Comparison of ENCODE assay signal across 10 cellular contexts in genomic region chr1:231691618-231692259, GRCh38.
A peak's percentile ranks its signal among the peaks of the same experiment; 100 is the strongest.
DNase-seq lines count a peak whose midpoint lies in the region; ATAC-seq, FAIRE-seq and TF ChIP-seq lines count a peak whose summit lies in the region.
"Had no signal": no experiment of that assay in that cellular context is flagged by ENCODE, and none has a peak within 500 bp of the region (broad histone marks: within the 10 kb centered on the region; RNA-seq: fewer than 3 reads in every experiment).

No MANE protein-coding gene starts in this region.

- TF ChIP-seq CTCF in brain (conservative IDR thresholded peaks at IDR 0.05) (peak; percentile 27 to 70), vagina (IDR thresholded peaks at IDR 0.05) (peak in 2 of 3 experiments; percentile 22 to 27), natural killer cell (IDR thresholded peaks at IDR 0.05) (no peak)

- H3K36me3 ChIP-seq in vagina: no peaks in the 10 kb centered on the region

- H3K36me3 Mint-ChIP-seq in brain (peaks cover 4% of the 10 kb centered on the region), natural killer cell (no peaks in the 10 kb centered on the region)

- H3K4me3 Mint-ChIP-seq in brain (no peak overlapping the region), natural killer cell (no peak overlapping the region)
- H3K4me3 Mint-ChIP-seq: T-helper 2 cell treated with Interferon-gamma antibody and Interleukin-4, amounts not matched to agents 5 μg/mL and 100 μg/mL, for 36 hours had no signal

- H3K4me1 Mint-ChIP-seq in brain (peaks cover 43% of the 10 kb centered on the region), natural killer cell (peaks cover 0 to 12% of the 10 kb centered on the region in 2 donors)

- no peak for ATAC-seq in natural killer cell

- H3K27ac ChIP-seq in vagina: no peak overlapping the region
- H3K27ac ChIP-seq: BLaER1 had no signal

- H3K9me3 ChIP-seq in vagina: no peaks in the 10 kb centered on the region

- peaks cover 5 to 15% (median 8%) of the 10 kb centered on the region in 5 experiments for H3K9me3 Mint-ChIP-seq in brain
- H3K9me3 Mint-ChIP-seq in natural killer cell: peaks cover 0 to 3% of the 10 kb centered on the region in 2 donors

- H3K4me1 ChIP-seq in vagina: no peaks in the 10 kb centered on the region

- no peak overlapping the region for H3K4me3 ChIP-seq in vagina
- H3K4me3 ChIP-seq: BLaER1 had no signal

- no peaks in the 10 kb centered on the region for H3K27me3 ChIP-seq in vagina
- H3K27me3 ChIP-seq: BLaER1 had no signal

- FAIRE-seq in frontal cortex (lab: Jason Lieb, UNC): no peak

- no peak overlapping the region for H3K27ac Mint-ChIP-seq in brain
- no peak overlapping the region for H3K27ac Mint-ChIP-seq in natural killer cell
- H3K27ac Mint-ChIP-seq: T-helper 2 cell treated with Interferon-gamma antibody and Interleukin-4, amounts not matched to agents 5 μg/mL and 100 μg/mL, for 36 hours had no signal

- intact Hi-C loops in vagina (cut with DNase I): no loop called here
- intact Hi-C loops in natural killer cell (cut with micrococcal nuclease): no loop called here

- TF ChIP-seq POLR2A in vagina (IDR thresholded peaks at IDR 0.05): no peak

- peak; percentile 31 to 52 for DNase-seq in NCI-H524 (lab: John Stamatoyannopoulos, UW)
- DNase-seq in NCI-H524 treated with DMSO at 0.1 percent for 48 hours (lab: John Stamatoyannopoulos, UW): no peak
- peak; percentile 90 for DNase-seq in iPS-NIHi7 (ENCODE audit: extremely low spot score)
- DNase-seq in vagina (ENCODE audit: extremely low spot score in 2 of 2): no peak
- DNase-seq in frontal cortex (ENCODE audit: low spot score in 2 of 2): no peak
- DNase-seq in NCI-H187 treated with DMSO at 0.1 percent for 48 hours (lab: John Stamatoyannopoulos, UW): no peak
- DNase-seq in natural killer cell: no peak

- H3K27me3 Mint-ChIP-seq in brain: peaks cover under 1% of the 10 kb centered on the region
- H3K27me3 Mint-ChIP-seq in natural killer cell (ENCODE audit: low read depth in 2 of 2): no peaks in the 10 kb centered on the region

Comparison
In these comparisons a context has a peak if more than half of its experiments do, and no peak if none do; other contexts are left out.
1. DNase-seq: peak in NCI-H524 (2 of 2) and iPS-NIHi7 (single experiment); none in NCI-H524 treated with DMSO at 0.1 percent for 48 hours (single experiment), vagina (0 of 2), frontal cortex (0 of 2), NCI-H187 treated with DMSO at 0.1 percent for 48 hours (single experiment) and natural killer cell (single experiment).